ENCODE assay signal across 20 cellular contexts in the genomic region with DNA sequence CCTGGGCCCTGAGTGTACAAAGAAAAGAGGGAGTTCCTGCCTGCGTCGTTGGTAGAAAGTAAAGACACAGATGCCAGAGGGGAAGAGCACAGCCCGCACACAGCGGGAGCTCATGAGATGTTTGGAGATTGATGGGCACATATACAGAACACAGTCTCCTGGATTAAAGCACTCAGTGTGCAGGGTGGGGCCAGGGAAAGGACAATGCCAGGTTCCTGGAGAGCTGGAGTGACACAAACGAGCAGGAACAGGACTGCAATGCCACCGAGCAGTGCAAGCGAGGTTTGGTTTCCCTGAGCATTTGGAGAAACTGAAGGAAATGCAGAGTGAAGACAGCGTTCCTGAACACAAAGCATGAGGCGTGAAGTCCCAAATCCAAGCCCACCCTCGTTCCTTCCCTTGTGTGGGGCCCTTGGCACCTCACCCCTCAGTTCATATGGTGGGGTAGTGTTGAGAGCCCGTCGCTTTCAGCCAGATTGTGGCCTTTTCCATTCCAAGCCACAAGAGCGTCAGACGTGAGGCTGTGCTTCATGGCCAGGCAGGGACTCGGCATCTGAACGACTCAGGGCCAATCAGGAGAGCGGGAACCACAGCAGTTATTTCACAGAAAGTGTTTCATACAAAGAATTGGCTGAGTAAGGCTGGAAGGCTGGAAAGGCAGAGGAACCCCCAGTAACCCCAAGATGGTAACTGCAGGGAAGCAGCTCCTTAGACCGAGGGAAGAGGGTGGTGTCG.
"Had no signal": no experiment of that assay in that cellular context is flagged by ENCODE, and none has a peak within 500 bp of the region (broad histone marks: within the 10 kb centered on the region; RNA-seq: fewer than 3 reads in every experiment).

No MANE protein-coding gene starts in this region.

- H3K9me3 Mint-ChIP-seq: activated B cell treated with CpG ODN at 0.5 μM for 24 hours; activated naive CD4-positive, alpha-beta T cell treated with anti-CD3 and anti-CD28 coated beads, Interleukin-2, amount 50 U/mL, for 72 hours; activated T-cell treated with anti-CD3 and anti-CD28 coated beads, Interleukin-2, amount 50 U/mL, for 72 hours; brain; naive thymus-derived CD8-positive, alpha-beta T cell; T-helper 2 cell treated with Interferon-gamma antibody and Interleukin-4, amounts not matched to agents 5 μg/mL and 100 μg/mL, for 36 hours had no signal

- H3K27ac Mint-ChIP-seq: activated B cell treated with CpG ODN at 0.5 μM for 24 hours; activated naive CD4-positive, alpha-beta T cell treated with anti-CD3 and anti-CD28 coated beads, Interleukin-2, amount 50 U/mL, for 72 hours; activated T-cell treated with anti-CD3 and anti-CD28 coated beads, Interleukin-2, amount 50 U/mL, for 72 hours; progenitor cell of endocrine pancreas; T-helper 2 cell treated with Interferon-gamma antibody and Interleukin-4, amounts not matched to agents 5 μg/mL and 100 μg/mL, for 36 hours had no signal

- H3K4me3 Mint-ChIP-seq: activated B cell treated with CpG ODN at 0.5 μM for 24 hours; activated T-cell treated with anti-CD3 and anti-CD28 coated beads, Interleukin-2, amount 50 U/mL, for 72 hours; brain; naive thymus-derived CD8-positive, alpha-beta T cell; T-helper 2 cell treated with Interferon-gamma antibody and Interleukin-4, amounts not matched to agents 5 μg/mL and 100 μg/mL, for 36 hours had no signal

- DNase-seq: activated B cell treated with CpG ODN at 0.5 μM for 24 hours; activated naive CD4-positive, alpha-beta T cell; activated T-cell treated with anti-CD3 and anti-CD28 coated beads for 4 hours; activated T-cell treated with anti-CD3 and anti-CD28 coated beads, Interleukin-2, amount 50 U/mL, for 72 hours; anterior cingulate cortex; dermis blood vessel endothelial cell; effector CD4-positive, alpha-beta T cell; foreskin melanocyte; heart right ventricle; naive thymus-derived CD8-positive, alpha-beta T cell; ovary; right lobe of liver; stimulated activated CD4-positive, alpha-beta T cell treated with anti-CD3 and anti-CD28 coated beads, Interleukin-2, amount 100 ng/mL, for 48 hours; stimulated activated naive CD4-positive, alpha-beta T cell treated with Interleukin-2 at 50 U/mL for 16 hours; T-helper 1 cell; transverse colon had no signal

- H3K36me3 Mint-ChIP-seq: activated naive CD4-positive, alpha-beta T cell treated with anti-CD3 and anti-CD28 coated beads, Interleukin-2, amount 50 U/mL, for 72 hours; brain; naive thymus-derived CD8-positive, alpha-beta T cell had no signal

- ATAC-seq: activated naive CD4-positive, alpha-beta T cell treated with anti-CD3 and anti-CD28 coated beads, Interleukin-2, amount 50 U/mL, for 72 hours; activated T-cell treated with anti-CD3 and anti-CD28 coated beads, Interleukin-2, amount 50 U/mL, for 72 hours; heart right ventricle; naive thymus-derived CD8-positive, alpha-beta T cell; right lobe of liver had no signal
